In the genomic region with DNA sequence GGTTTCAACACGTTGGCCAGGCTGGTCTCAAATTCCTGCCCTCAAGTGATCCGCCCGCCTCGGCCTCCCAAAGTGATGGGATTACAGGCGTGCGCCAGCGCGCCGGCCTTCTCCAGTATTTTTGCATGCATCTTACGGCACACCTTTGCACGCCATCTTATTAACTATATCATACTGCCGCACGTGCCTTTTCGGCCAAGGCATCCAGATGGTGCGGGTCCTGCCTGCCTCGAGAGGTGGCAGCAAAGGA, we compare ENCODE assay signal across 1 cellular context.
TF ChIP-seq lines count a peak whose summit lies in the region.

No MANE protein-coding gene starts in this region.

TF ChIP-seq in HCT116, 20 proteins besides CTCF, POLR2A, EP300 and RAD21 (continued from another document):
- no peak for TF ChIP-seq YY1 (IDR thresholded peaks at IDR 0.05; ENCODE audit: extremely low read depth, insufficient replicate concordance, low read depth, low read length)
- TF ChIP-seq ZFX (IDR thresholded peaks at IDR 0.05): no peak
- no peak for TF ChIP-seq SIN3A (IDR thresholded peaks at IDR 0.05; ENCODE audit: low read depth)
- TF ChIP-seq EGR1 (IDR thresholded peaks at IDR 0.05; ENCODE audit: low read depth): no peak
- TF ChIP-seq EZH2phosphoT487 (IDR thresholded peaks at IDR 0.05; ENCODE audit: borderline replicate concordance): no peak
- TF ChIP-seq, protein P1, sequence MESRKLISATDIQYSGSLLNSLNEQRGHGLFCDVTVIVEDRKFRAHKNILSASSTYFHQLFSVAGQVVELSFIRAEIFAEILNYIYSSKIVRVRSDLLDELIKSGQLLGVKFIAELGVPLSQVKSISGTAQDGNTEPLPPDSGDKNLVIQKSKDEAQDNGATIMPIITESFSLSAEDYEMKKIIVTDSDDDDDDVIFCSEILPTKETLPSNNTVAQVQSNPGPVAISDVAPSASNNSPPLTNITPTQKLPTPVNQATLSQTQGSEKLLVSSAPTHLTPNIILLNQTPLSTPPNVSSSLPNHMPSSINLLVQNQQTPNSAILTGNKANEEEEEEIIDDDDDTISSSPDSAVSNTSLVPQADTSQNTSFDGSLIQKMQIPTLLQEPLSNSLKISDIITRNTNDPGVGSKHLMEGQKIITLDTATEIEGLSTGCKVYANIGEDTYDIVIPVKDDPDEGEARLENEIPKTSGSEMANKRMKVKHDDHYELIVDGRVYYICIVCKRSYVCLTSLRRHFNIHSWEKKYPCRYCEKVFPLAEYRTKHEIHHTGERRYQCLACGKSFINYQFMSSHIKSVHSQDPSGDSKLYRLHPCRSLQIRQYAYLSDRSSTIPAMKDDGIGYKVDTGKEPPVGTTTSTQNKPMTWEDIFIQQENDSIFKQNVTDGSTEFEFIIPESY (IDR thresholded peaks at IDR 0.05; ENCODE audit: extremely low read depth, insufficient replicate concordance, low read length): no peak
- TF ChIP-seq, protein P2, sequence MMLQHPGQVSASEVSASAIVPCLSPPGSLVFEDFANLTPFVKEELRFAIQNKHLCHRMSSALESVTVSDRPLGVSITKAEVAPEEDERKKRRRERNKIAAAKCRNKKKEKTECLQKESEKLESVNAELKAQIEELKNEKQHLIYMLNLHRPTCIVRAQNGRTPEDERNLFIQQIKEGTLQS (IDR thresholded peaks at IDR 0.05): no peak
- TF ChIP-seq ELF1 (IDR thresholded peaks at IDR 0.05; ENCODE audit: borderline replicate concordance, low read depth): no peak
- TF ChIP-seq SP1 (IDR thresholded peaks at IDR 0.05; ENCODE audit: low read depth): peak; percentile 39; the same call in 1 of the 2 replicates
- TF ChIP-seq ZNF274 (IDR thresholded peaks at IDR 0.05; ENCODE audit: low read depth, low read length): no peak
- TF ChIP-seq CBX3 (IDR thresholded peaks at IDR 0.05; ENCODE audit: low read depth): peak; percentile 86; the same call in 1 of the 2 replicates
- TF ChIP-seq EZH2 (IDR thresholded peaks at IDR 0.05): no peak
